ENCODE assay signal across 18 cellular contexts in genomic region chr18:22195052-22195451, GRCh38. TPM values are rescaled to one million over a fixed set of nuclear protein-coding genes. Genes with fewer than 3 reads are reported as not detected.
DNase-seq lines count a peak whose midpoint lies in the region; ATAC-seq, FAIRE-seq and TF ChIP-seq lines count a peak whose summit lies in the region.
"Had no signal": no experiment of that assay in that cellular context is flagged by ENCODE, and none has a peak within 500 bp of the region (broad histone marks: within the 10 kb centered on the region; RNA-seq: fewer than 3 reads in every experiment).

No MANE protein-coding gene starts in this region.

- H3K27ac ChIP-seq in K562 (ENCODE audit: extremely low read depth, low read depth, low read length) (no peak overlapping the region; the same call in 2 of the 3 replicates), mucosa of rectum (ENCODE audit: low read depth in 2 of 2, low read length in 2 of 2) (peak overlapping the region; percentile 30 to 82), stomach (peak overlapping the region; percentile 77 to 87 (median 80)), upper lobe of left lung (no peak overlapping the region)
- no peak overlapping the region for H3K27ac ChIP-seq in CD4-positive, alpha-beta T cell (ENCODE audit: low read depth, low read length)
- H3K27ac ChIP-seq: A549 had no signal

- no peaks in the 10 kb centered on the region for H3K27me3 Mint-ChIP-seq in Caco-2 (ENCODE audit: insufficient read depth, unreplicated experiment)
- H3K27me3 Mint-ChIP-seq in CD4-positive, alpha-beta T cell, result peaks cover 41% of the 10 kb centered on the region

- peak overlapping the region; percentile 86 for H3K27ac Mint-ChIP-seq in Caco-2 (ENCODE audit: unreplicated experiment)
- no peak overlapping the region for H3K27ac Mint-ChIP-seq in CD4-positive, alpha-beta T cell
- H3K27ac Mint-ChIP-seq: CD14-positive monocyte, IgD-negative memory B cell had no signal

- no peak for TF ChIP-seq EP300 in K562 (IDR thresholded peaks at IDR 0.05; ENCODE audit: low read length)
- no peak for TF ChIP-seq EP300 in stomach (IDR thresholded peaks at IDR 0.05)
- no peak for TF ChIP-seq EP300 in upper lobe of left lung (IDR thresholded peaks at IDR 0.05)

- no peak overlapping the region for H3K9ac ChIP-seq in K562 (ENCODE audit: insufficient read depth in 1 of 2, low read depth in 2 of 2, low read length in 2 of 2)
- H3K9ac ChIP-seq in mucosa of rectum (ENCODE audit: low read depth in 1 of 2, low read length in 2 of 2), result peak overlapping the region in 1 of 2 donors; percentile 26

- POLR2A ChIA-PET in Caco-2 (lab: Charles Lee) (no interaction called here), K562 (lab: Yijun Ruan, JAX) (interaction anchor here (0.6 kb wide), 1 partner anchor 49 kb away, joined by 3 read pairs; no protein-coding TSS in a partner anchor)
- POLR2A ChIA-PET in CD4-positive, alpha-beta T cell (lab: Charles Lee), result no interaction called here

- peaks cover 61% of the 10 kb centered on the region for H3K4me1 ChIP-seq in Caco-2
- H3K4me1 ChIP-seq in K562 (replicated peaks in 1 of 2; ENCODE audit: control insufficient read depth in 2 of 2, insufficient read depth in 2 of 2, low read length in 2 of 2), result peaks cover 9 to 23% of the 10 kb centered on the region in 2 experiments; a peak in 4 of 5 replicates
- peaks cover 20 to 69% of the 10 kb centered on the region in 2 donors for H3K4me1 ChIP-seq in mucosa of rectum (ENCODE audit: control insufficient read depth in 2 of 2, insufficient read depth in 2 of 2, low read length in 2 of 2)
- peaks cover 41 to 92% (median 63%) of the 10 kb centered on the region in 4 donors for H3K4me1 ChIP-seq in stomach
- H3K4me1 ChIP-seq in upper lobe of left lung, result peaks cover 21 to 48% (median 42%) of the 10 kb centered on the region in 4 donors
- H3K4me1 ChIP-seq: A549 had no signal

- H3K36me3 ChIP-seq in Caco-2 (ENCODE audit: control insufficient read depth, insufficient read depth, low read length) (peaks cover 1% of the 10 kb centered on the region), K562 (ENCODE audit: control insufficient read depth, insufficient read depth, low read length) (no peaks in the 10 kb centered on the region), mucosa of rectum (ENCODE audit: control insufficient read depth in 2 of 2, insufficient read depth in 2 of 2, low read length in 2 of 2) (peaks cover 4 to 8% of the 10 kb centered on the region in 2 donors), stomach (peaks cover 0 to 3% (median 0%) of the 10 kb centered on the region in 4 donors), upper lobe of left lung (peaks cover 0 to 15% (median under 1%) of the 10 kb centered on the region in 4 donors)

- H3K4me2 ChIP-seq in K562 (ENCODE audit: insufficient read depth, low read length), result no peak overlapping the region
- H3K4me2 ChIP-seq: A549 had no signal

- BruUV-seq in Caco-2 (replicated peaks; lab: Mats Ljungman, UMichigan) (no TSS peak), K562 (replicated peaks; lab: Mats Ljungman, UMichigan) (no TSS peak)

- intact Hi-C loops in Caco-2 (cut with micrococcal nuclease; ENCODE audit: unreplicated experiment) (no loop called here), K562 (cut with micrococcal nuclease) (no loop called here), stomach (cut with DNase I; ENCODE audit: low total_unique reads) (no loop called here)
- intact Hi-C loops in CD4-positive, alpha-beta T cell (cut with DNase I, micrococcal nuclease), result no loop called here

- peak overlapping the region; percentile 99 for H2AFZ ChIP-seq in K562 (ENCODE audit: low read depth, low read length)

- no peak for ATAC-seq in K562
- no peak for ATAC-seq in CD4-positive, alpha-beta T cell (ENCODE audit: poor library complexity)
- no peak for ATAC-seq in upper lobe of left lung (ENCODE audit: low FRiP score in 2 of 2)
- ATAC-seq: A549, GM12878 had no signal

- H4K20me1 ChIP-seq in K562 (replicated peaks; ENCODE audit: control insufficient read depth, insufficient read depth, low read length), result no peaks in the 10 kb centered on the region

- H3K9me1 ChIP-seq in K562 (ENCODE audit: control insufficient read depth, insufficient read depth, low read length), result no peaks in the 10 kb centered on the region

- FAIRE-seq in K562 (lab: Jason Lieb, UNC), result no peak
- FAIRE-seq: A549, GM12878, RCC 7860 had no signal

- no peak for TF ChIP-seq POLR2A in K562 (conservative IDR thresholded peaks at IDR 0.05)
- TF ChIP-seq POLR2A in stomach (IDR thresholded peaks at IDR 0.05), result no peak
- TF ChIP-seq POLR2A in upper lobe of left lung (IDR thresholded peaks at IDR 0.05), result no peak

- TF ChIP-seq CTCF in Caco-2 (IDR thresholded peaks at IDR 0.05; ENCODE audit: insufficient read depth in 1 of 2, low read depth in 1 of 2, low read length in 1 of 2, severe bottlenecking in 1 of 2, unreplicated experiment in 1 of 2) (no peak), K562 (IDR thresholded peaks at IDR 0.05 in 2 of 3, conservative IDR thresholded peaks at IDR 0.05 in 1 of 3; ENCODE audit: insufficient read depth in 2 of 3, low read depth in 1 of 3, low read length in 3 of 3) (no peak), stomach (IDR thresholded peaks at IDR 0.05) (no peak), upper lobe of left lung (IDR thresholded peaks at IDR 0.05) (no peak)
- TF ChIP-seq CTCF in CD4-positive, alpha-beta T cell (IDR thresholded peaks at IDR 0.05), result no peak

- CTCF ChIA-PET in Caco-2 (lab: Charles Lee) (no interaction called here), K562 (lab: Yijun Ruan, JAX; ENCODE audit: low intra/inter-chr PET ratio) (no interaction called here)
- CTCF ChIA-PET in CD4-positive, alpha-beta T cell (lab: Charles Lee), result no interaction called here

- peaks cover 67% of the 10 kb centered on the region for H3K4me1 Mint-ChIP-seq in Caco-2 (ENCODE audit: low read depth, unreplicated experiment)
- no peaks in the 10 kb centered on the region for H3K4me1 Mint-ChIP-seq in CD4-positive, alpha-beta T cell (ENCODE audit: low read depth)

- H3K9me3 ChIP-seq in Caco-2, result no peaks in the 10 kb centered on the region
- no peaks in the 10 kb centered on the region for H3K9me3 ChIP-seq in K562 (replicated peaks; ENCODE audit: control insufficient read depth, insufficient read depth, low read depth, low read length)
- no peaks in the 10 kb centered on the region for H3K9me3 ChIP-seq in mucosa of rectum (ENCODE audit: control insufficient read depth in 2 of 2, low read length in 2 of 2)
- H3K9me3 ChIP-seq in stomach, result no peaks in the 10 kb centered on the region
- no peaks in the 10 kb centered on the region for H3K9me3 ChIP-seq in CD4-positive, alpha-beta T cell (ENCODE audit: control insufficient read depth, low read length)
- H3K9me3 ChIP-seq in upper lobe of left lung, result no peaks in the 10 kb centered on the region
- H3K9me3 ChIP-seq: A549 had no signal

- H3K27me3 ChIP-seq in Caco-2 (replicated peaks; ENCODE audit: control insufficient read depth, insufficient read depth, low read length), result no peaks in the 10 kb centered on the region
- no peaks in the 10 kb centered on the region for H3K27me3 ChIP-seq in K562 (ENCODE audit: control insufficient read depth in 2 of 2, insufficient read depth in 2 of 2, low read length in 2 of 2)
- peaks cover 0 to 7% of the 10 kb centered on the region in 2 donors for H3K27me3 ChIP-seq in mucosa of rectum (ENCODE audit: control insufficient read depth in 2 of 2, insufficient read depth in 2 of 2, low read length in 2 of 2)
- peaks cover 0 to 5% (median 0%) of the 10 kb centered on the region in 3 donors for H3K27me3 ChIP-seq in stomach
- peaks cover 7% of the 10 kb centered on the region for H3K27me3 ChIP-seq in CD4-positive, alpha-beta T cell (ENCODE audit: control insufficient read depth, insufficient read depth, low read length)
- no peaks in the 10 kb centered on the region for H3K27me3 ChIP-seq in upper lobe of left lung

- whole genome bisulfite sequencing in K562 (ENCODE audit: insufficient coverage, low coverage, missing lambda C conversion rate), result 89% methylated on average over 9 of the region's 11 CpGs
- 38 to 65% (median 58%) methylated on average over 11 of the region's 11 CpGs for WGBS in stomach, 5 donors
- WGBS in upper lobe of left lung, 2 donors, result 92% methylated on average over 11 of the region's 11 CpGs

- in situ Hi-C loops in K562 (cut with MboI), result no loop called here

- DNase-seq in Caco-2 (no peak), K562 (ENCODE audit: extremely low read depth in 1 of 4, low spot score in 3 of 4) (no peak), stomach (no peak), upper lobe of left lung (no peak)
- no peak for DNase-seq in CD4-positive, alpha-beta T cell
- no peak for DNase-seq in activated CD4-positive, alpha-beta T cell treated with anti-CD3 and anti-CD28 coated beads, Interleukin-2, amount 50 U/mL, for 1 hour
- DNase-seq: DMS79, GOT3, MV-4-11, NCI-H1436, NCI-H2081, NCI-H510A treated with DMSO at 0.1 percent for 48 hours had no signal

- H3K36me3 Mint-ChIP-seq in Caco-2 (ENCODE audit: insufficient read depth, unreplicated experiment), result peaks cover 99% of the 10 kb centered on the region
- no peaks in the 10 kb centered on the region for H3K36me3 Mint-ChIP-seq in CD4-positive, alpha-beta T cell (ENCODE audit: low read depth)
- H3K36me3 Mint-ChIP-seq: CD14-positive monocyte, IgD-negative memory B cell had no signal

- TF ChIP-seq RAD21 in K562 (CRISPR knock-in tag; conservative IDR thresholded peaks at IDR 0.05 in 1 of 2, IDR thresholded peaks at IDR 0.05 in 1 of 2), result no peak

- H3K79me2 ChIP-seq in K562 (ENCODE audit: control insufficient read depth, insufficient read depth, low read length), result no peaks in the 10 kb centered on the region

- no peaks in the 10 kb centered on the region for H3K9me3 Mint-ChIP-seq in Caco-2 (ENCODE audit: unreplicated experiment)
- H3K9me3 Mint-ChIP-seq in CD4-positive, alpha-beta T cell, result no peaks in the 10 kb centered on the region

- H3K4me3 ChIP-seq in Caco-2 (ENCODE audit: low read depth, low read length), result no peak overlapping the region
- H3K4me3 ChIP-seq in K562, result no peak overlapping the region
- no peak overlapping the region for H3K4me3 ChIP-seq in mucosa of rectum (ENCODE audit: low read length in 2 of 2)
- H3K4me3 ChIP-seq in stomach, result peak overlapping the region in 1 of 4 donors; percentile 18
- no peak overlapping the region for H3K4me3 ChIP-seq in upper lobe of left lung
- H3K4me3 ChIP-seq: A549, GM12878 had no signal

- peak overlapping the region; percentile 62 for H3K4me3 Mint-ChIP-seq in Caco-2 (ENCODE audit: unreplicated experiment)
- H3K4me3 Mint-ChIP-seq in CD4-positive, alpha-beta T cell, result no peak overlapping the region
- H3K4me3 Mint-ChIP-seq: CD14-positive monocyte, IgD-negative memory B cell had no signal

RNA-seq across cellular contexts. Expression of gene GATA6, which starts 25.7 kb away (rescaled TPM):
- total RNA-seq in Caco-2 (2022) (124 and 136 TPM in 2 replicates), K562 (2014; rRNA removed) (0.16 and 0.18 TPM in 2 replicates), K562 (2014; rRNA removed; fragmentation: Illumina TruSeq; extraction: Trizol) (not detected in 2 replicates), K562 (2015; rRNA removed; fragmentation: Illumina TruSeq; extraction: Trizol) (not detected in 2 replicates), K562 (2021) (0.24 and 0.29 TPM in 2 replicates), stomach (100 to 1,000 TPM in 3 of 5 donors, 10 to 100 TPM in 2; 71.5 to 194 (median 180) TPM), upper lobe of left lung (10 to 100 TPM; 29.7 to 52.8 (median 41.4) TPM)
- total RNA-seq in K562 (2011; cell fraction: chromatin; rRNA removed; ENCODE audit: low replicate concordance), result 0.09 TPM in 1 of 2 replicates, not detected in the other
- total RNA-seq in K562 (2011; cell fraction: nucleolus; rRNA removed), result 0.13 and 0.17 TPM in 2 replicates
- not detected in 2 replicates for total RNA-seq in K562 (2011; cell fraction: nucleoplasm; rRNA removed)
- polyA plus RNA-seq in K562 (2011; rRNA removed) (0.12 TPM in 1 of 2 replicates, not detected in the other), K562 (2014; fragmentation: Illumina TruSeq; extraction: Trizol) (0.06 TPM in 1 of 2 replicates, not detected in the other), K562 (2014; fragmentation: Nextera tagmentation; extraction: Ambion mirVana) (under 1 TPM in 1 of 2 experiments, not detected in 1; 0.01 TPM), K562 (2014; rRNA removed) (0.13 TPM in 1 of 2 replicates, not detected in the other), stomach (10 to 100 TPM; 11.9 to 37.9 (median 31.1) TPM)
- polyA plus RNA-seq in K562 (2011; cell fraction: cytosol; rRNA removed), result 0.06 and 0.09 TPM in 2 replicates
- 0.07 and 0.20 TPM in 2 replicates for polyA plus RNA-seq in K562 (2011; cell fraction: nucleus; rRNA removed)
- polyA plus RNA-seq in K562 (2012), result 0.05 and 0.10 TPM in 2 replicates
- polyA minus RNA-seq in K562 (2011; rRNA and poly(A)+ RNA removed), result 0.15 TPM in 1 of 2 replicates, not detected in the other
- 0.64 TPM in 1 of 2 replicates, not detected in the other for polyA minus RNA-seq in K562 (2011; cell fraction: cytosol; rRNA and poly(A)+ RNA removed)
- polyA minus RNA-seq in K562 (2011; cell fraction: nucleus; rRNA and poly(A)+ RNA removed), result 0.13 and 0.22 TPM in 2 replicates
- under 1 TPM; 0.08 to 0.14 TPM for total RNA-seq in CD4-positive, alpha-beta T cell
- polyA plus RNA-seq: IgD-negative memory B cell had no signal

Comparison
In these comparisons a context has a peak if more than half of its experiments do, and no peak if none do; other contexts are left out.
1. H3K27ac ChIP-seq: peak in mucosa of rectum (2 of 2) and stomach (5 of 5); none in K562 (single experiment), CD4-positive, alpha-beta T cell (single experiment) and upper lobe of left lung (0 of 4).
2. RNA of gene GATA6, which starts 25.7 kb away (total RNA-seq): 71.5 to 194 TPM in stomach, 124 to 136 TPM in Caco-2 and 29.7 to 52.8 TPM in upper lobe of left lung; 0.09 to 0.29 TPM in K562 and 0.08 to 0.14 TPM in CD4-positive, alpha-beta T cell; every median in the first group is over 10 times any median in the second.